9 cellular contexts compared by ENCODE assay signal in the genomic region with DNA sequence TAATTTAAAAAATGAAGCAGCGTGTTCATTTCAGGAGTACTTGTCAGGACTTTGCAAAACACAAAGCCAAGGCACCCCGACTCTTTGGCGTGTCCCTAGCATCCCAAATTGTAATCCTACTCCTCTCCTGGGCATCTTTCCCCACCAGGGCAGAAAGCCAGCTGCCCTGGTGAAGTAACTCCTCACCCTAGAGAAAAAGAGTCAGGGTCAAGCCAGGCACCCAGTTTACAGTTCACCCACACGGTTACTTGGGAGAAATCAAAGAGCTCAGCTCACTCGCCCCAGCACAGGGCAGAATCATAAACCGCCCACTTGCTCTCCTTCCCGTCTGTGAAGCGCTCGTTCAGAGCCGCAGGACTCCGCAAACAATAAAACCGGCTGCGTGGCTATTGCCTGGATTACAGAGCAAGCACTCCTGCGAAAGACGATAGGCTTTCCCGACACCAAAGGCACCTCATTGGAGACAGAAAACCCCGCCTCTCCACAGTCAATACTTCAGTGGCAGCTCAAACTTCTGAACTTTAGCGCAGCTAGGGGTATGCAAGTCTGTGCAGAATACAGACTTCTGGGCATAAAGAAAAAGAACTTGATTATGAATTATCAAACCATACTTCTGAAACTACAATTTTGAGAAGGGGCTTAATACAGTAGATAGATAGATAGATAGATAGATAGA.
DNase-seq lines count a peak whose midpoint lies in the region; ATAC-seq and TF ChIP-seq lines count a peak whose summit lies in the region.
"Had no signal": no experiment of that assay in that cellular context is flagged by ENCODE, and none has a peak within 500 bp of the region (broad histone marks: within the 10 kb centered on the region; RNA-seq: fewer than 3 reads in every experiment).

No MANE protein-coding gene starts in this region.

- peaks cover 5% of the 10 kb centered on the region for H3K4me1 Mint-ChIP-seq in stimulated activated naive CD8-positive, alpha-beta T cell treated with anti-CD3 and anti-CD28 coated beads, Interleukin-15, Interleukin-2, amounts not matched to agents 100 ng/mL and 50 ng/mL, for 24 hours (ENCODE audit: low read depth)

- no peaks in the 10 kb centered on the region for H3K9me3 Mint-ChIP-seq in stimulated activated naive CD8-positive, alpha-beta T cell treated with anti-CD3 and anti-CD28 coated beads, Interleukin-15, Interleukin-2, amounts not matched to agents 100 ng/mL and 50 ng/mL, for 24 hours
- H3K9me3 Mint-ChIP-seq: nephron had no signal

- no peak for TF ChIP-seq CTCF in kidney epithelial cell (IDR thresholded peaks at IDR 0.05; ENCODE audit: insufficient read depth, low read length, poor library complexity, severe bottlenecking)

- no peaks in the 10 kb centered on the region for H3K27me3 ChIP-seq in kidney epithelial cell (ENCODE audit: control insufficient read depth, insufficient read depth, low read length)

- no peaks in the 10 kb centered on the region for H3K36me3 ChIP-seq in kidney epithelial cell (ENCODE audit: control insufficient read depth, insufficient read depth, low read length)

- peak overlapping the region; percentile 35 for H3K4me3 ChIP-seq in kidney epithelial cell (ENCODE audit: low read depth, low read length)

- peak overlapping the region; percentile 1 for H3K4me3 Mint-ChIP-seq in stimulated activated naive CD8-positive, alpha-beta T cell treated with anti-CD3 and anti-CD28 coated beads, Interleukin-15, Interleukin-2, amounts not matched to agents 100 ng/mL and 50 ng/mL, for 24 hours

- H3K36me3 Mint-ChIP-seq in stimulated activated naive CD8-positive, alpha-beta T cell treated with anti-CD3 and anti-CD28 coated beads, Interleukin-15, Interleukin-2, amounts not matched to agents 100 ng/mL and 50 ng/mL, for 24 hours (ENCODE audit: low read depth) = no peaks in the 10 kb centered on the region

- DNase-seq in Daoy (ENCODE audit: low read depth) = peak; percentile 39
- peak; percentile 94 for DNase-seq in NCI-H2107 treated with DMSO at 0.1 percent for 48 hours (lab: John Stamatoyannopoulos, UW; ENCODE audit: unreplicated experiment)
- peak; percentile 82 for DNase-seq in cerebellar cortex (ENCODE audit: low spot score)
- DNase-seq in kidney epithelial cell (ENCODE audit: low read depth) = peak; percentile 50
- DNase-seq in occipital lobe (lab: John Stamatoyannopoulos, UW) = no peak
- DNase-seq in NCI-H226 = no peak

- H3K27ac Mint-ChIP-seq in stimulated activated naive CD8-positive, alpha-beta T cell treated with anti-CD3 and anti-CD28 coated beads, Interleukin-15, Interleukin-2, amounts not matched to agents 100 ng/mL and 50 ng/mL, for 24 hours = no peak overlapping the region
- H3K27ac Mint-ChIP-seq: nephron had no signal

- no peaks in the 10 kb centered on the region for H3K27me3 Mint-ChIP-seq in stimulated activated naive CD8-positive, alpha-beta T cell treated with anti-CD3 and anti-CD28 coated beads, Interleukin-15, Interleukin-2, amounts not matched to agents 100 ng/mL and 50 ng/mL, for 24 hours

- ATAC-seq in HG02610 (IDR thresholded peaks at IDR 0.05; ENCODE audit: unreplicated experiment) = no peak

Comparison
In these comparisons a context has a peak if more than half of its experiments do, and no peak if none do; other contexts are left out.
1. DNase-seq: peak in Daoy (single experiment), NCI-H2107 treated with DMSO at 0.1 percent for 48 hours (single experiment), cerebellar cortex (single experiment) and kidney epithelial cell (single experiment); none in occipital lobe (single experiment) and NCI-H226 (single experiment).